ENCODE assay signal across 9 cellular contexts in the genomic region with DNA sequence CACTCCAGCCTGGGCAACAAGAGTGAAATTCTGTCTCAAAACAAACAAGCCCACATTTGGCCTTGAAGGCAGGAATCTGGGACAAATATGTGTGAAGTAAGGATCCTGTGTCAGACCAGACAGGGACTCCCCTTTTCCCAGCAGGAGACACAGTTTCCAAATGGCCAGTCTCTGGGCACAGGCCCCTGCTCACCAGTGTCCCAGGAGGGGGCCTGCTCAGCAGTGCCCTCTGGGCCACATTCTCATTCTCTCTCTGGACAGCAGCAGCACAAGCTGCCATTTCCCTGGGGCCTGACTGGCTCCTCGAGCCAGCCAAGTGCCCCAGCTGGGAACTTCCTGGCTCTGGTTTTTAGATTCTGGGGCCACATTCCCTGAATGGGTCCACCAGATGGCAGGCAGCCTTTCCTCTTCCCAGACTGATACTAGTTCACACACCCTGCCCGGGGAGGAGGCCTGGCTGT. TPM values are rescaled to one million over a fixed set of nuclear protein-coding genes. Genes with fewer than 3 reads are reported as not detected.
A peak's percentile ranks its signal among the peaks of the same experiment; 100 is the strongest.
DNase-seq lines count a peak whose midpoint lies in the region; ATAC-seq, FAIRE-seq and TF ChIP-seq lines count a peak whose summit lies in the region.
"Had no signal": no experiment of that assay in that cellular context is flagged by ENCODE, and none has a peak within 500 bp of the region (broad histone marks: within the 10 kb centered on the region; RNA-seq: fewer than 3 reads in every experiment).

No MANE protein-coding gene starts in this region.

- no peak overlapping the region for H3K23ac ChIP-seq in neuronal stem cell (ENCODE audit: low read depth, low read length, poor library complexity)

- H3K4me2 ChIP-seq in HCT116 (ENCODE audit: low read length) (no peak overlapping the region), neuronal stem cell (ENCODE audit: insufficient read depth, low read length, poor library complexity, severe bottlenecking) (no peak overlapping the region)

- H3K14ac ChIP-seq in neuronal stem cell (ENCODE audit: low read length): no peak overlapping the region

- TF ChIP-seq RAD21 in HCT116 (IDR thresholded peaks at IDR 0.05; ENCODE audit: low read depth): peak; percentile 34; the same call in 1 of the 2 replicates

- ATAC-seq in HCT116: peak; percentile 48
- ATAC-seq in HG03378 (IDR thresholded peaks at IDR 0.05; ENCODE audit: unreplicated experiment): no peak
- ATAC-seq: natural killer cell treated with Interleukin-12 subunit alpha and Interleukin-12 subunit beta and Interleukin-15 and Interleukin-18, amount 100 ng/mL, for 72 hours had no signal

- H3K4me3 ChIP-seq in HCT116 (replicated peaks in 1 of 2; ENCODE audit: low read depth in 1 of 2, low read length in 2 of 2) (no peak overlapping the region), bronchial epithelial cell (ENCODE audit: low read depth, low read length) (no peak overlapping the region), neuronal stem cell (ENCODE audit: low read length in 2 of 2) (no peak overlapping the region), prostate gland (no peak overlapping the region)

- no peak overlapping the region for H2AK5ac ChIP-seq in neuronal stem cell (ENCODE audit: low read depth, low read length)

- WGBS in neuronal stem cell (ENCODE audit: extremely low coverage in 2 of 2, insufficient read length in 2 of 2, insufficient replicate concordance in 1 of 2), 2 donors: no CpG with 5 or more reads among the region's 2 CpGs
- WGBS in prostate gland: 46% methylated on average over 2 of the region's 2 CpGs

- intact Hi-C loops in HCT116 (cut with micrococcal nuclease) (no loop called here), prostate gland (cut with DNase I) (no loop called here)

- H2BK120ac ChIP-seq in neuronal stem cell (ENCODE audit: low read depth, low read length): no peak overlapping the region

- DNase-seq in HCT116 (ENCODE audit: low read depth, low spot score) (no peak), bronchial epithelial cell (ENCODE audit: low read depth) (no peak), hippocampal formation (lab: John Stamatoyannopoulos, UW) (peak; percentile 37 to 42), superior temporal gyrus (ENCODE audit: extremely low spot score) (peak; percentile 54), neuronal stem cell (ENCODE audit: low spot score) (no peak), prostate gland (ENCODE audit: low spot score) (no peak), DMS153 treated with DMSO at 0.1 percent for 48 hours (lab: John Stamatoyannopoulos, UW; ENCODE audit: unreplicated experiment) (no peak)

- RAD21 ChIA-PET in HCT116 (lab: Charles Lee; ENCODE audit: low non-redundant PET in 1 of 2, low total read pairs in 2 of 2, uncharacterized antibody in 2 of 2, unreplicated experiment in 2 of 2): interaction anchor here in 1 of 2 experiments (1.2 kb wide), 1 partner anchor 30 kb away, joined by 4 read pairs; no protein-coding TSS in a partner anchor

- FAIRE-seq in bronchial epithelial cell (lab: Jason Lieb, UNC): no peak

- H3K79me2 ChIP-seq in HCT116 (ENCODE audit: insufficient read depth, low read length): no peaks in the 10 kb centered on the region

- no peak overlapping the region for H2BK5ac ChIP-seq in neuronal stem cell (ENCODE audit: low read length)

- CTCF ChIA-PET in HCT116 (lab: Charles Lee): interaction anchor here (0.5 to 5.1 kb wide), 3 partner anchors 19 to 162 kb away, joined by 3 to 41 read pairs (median 4); no protein-coding TSS in a partner anchor

- TF ChIP-seq CTCF in HCT116 (IDR thresholded peaks at IDR 0.05 in 2 of 3, conservative IDR thresholded peaks at IDR 0.05 in 1 of 3; ENCODE audit: borderline replicate concordance in 1 of 3, insufficient read depth in 1 of 3, low read depth in 2 of 3, low read length in 2 of 3) (no peak), bronchial epithelial cell (IDR thresholded peaks at IDR 0.05; ENCODE audit: insufficient read depth, low read length, severe bottlenecking) (peak; percentile 1), prostate gland (IDR thresholded peaks at IDR 0.05) (no peak)

- H3K27me3 ChIP-seq in HCT116 (ENCODE audit: insufficient read depth, low read length): no peaks in the 10 kb centered on the region
- no peaks in the 10 kb centered on the region for H3K27me3 ChIP-seq in bronchial epithelial cell (ENCODE audit: control insufficient read depth, insufficient read depth, low read length)
- H3K27me3 ChIP-seq in neuronal stem cell (ENCODE audit: control insufficient read depth in 3 of 3, insufficient read depth in 3 of 3, low read depth in 1 of 3, low read length in 3 of 3): no peaks in the 10 kb centered on the region
- no peaks in the 10 kb centered on the region for H3K27me3 ChIP-seq in prostate gland (replicated peaks; ENCODE audit: insufficient read depth)

- H3K4me1 ChIP-seq in HCT116 (ENCODE audit: control insufficient read depth in 1 of 2, insufficient read depth in 2 of 2, low read length in 2 of 2) (peaks cover 4 to 18% of the 10 kb centered on the region in 2 experiments), neuronal stem cell (ENCODE audit: control insufficient read depth in 2 of 2, insufficient read depth in 1 of 2, low read depth in 1 of 2, low read length in 2 of 2) (peaks cover 3 to 10% of the 10 kb centered on the region in 2 donors), prostate gland (replicated peaks) (no peaks in the 10 kb centered on the region)

- H3K9me3 ChIP-seq in HCT116 (ENCODE audit: control insufficient read depth in 1 of 2, insufficient read depth in 1 of 2, low read depth in 1 of 2, low read length in 2 of 2) (no peaks in the 10 kb centered on the region), neuronal stem cell (replicated peaks in 1 of 2; ENCODE audit: control insufficient read depth in 2 of 2, insufficient read depth in 1 of 2, low read depth in 1 of 2, low read length in 2 of 2) (no peaks in the 10 kb centered on the region), prostate gland (no peaks in the 10 kb centered on the region)

- H3K79me1 ChIP-seq in neuronal stem cell (ENCODE audit: low read depth, low read length): peaks cover 4% of the 10 kb centered on the region

- H2BK15ac ChIP-seq in neuronal stem cell (ENCODE audit: low read length): no peak overlapping the region

- TF ChIP-seq POLR2A in HCT116 (IDR thresholded peaks at IDR 0.05; ENCODE audit: borderline replicate concordance, extremely low read depth, insufficient read depth, insufficient read length) (no peak), prostate gland (IDR thresholded peaks at IDR 0.05) (no peak)

- H3K18ac ChIP-seq in neuronal stem cell (ENCODE audit: low read length): no peak overlapping the region

- POLR2A ChIA-PET in HCT116 (lab: Charles Lee): interaction anchor here (1.7 kb wide), 1 partner anchor 13 kb away, joined by 4 read pairs; no protein-coding TSS in a partner anchor

- no peak overlapping the region for H4K91ac ChIP-seq in neuronal stem cell (ENCODE audit: low read depth, low read length, poor library complexity)

- BruUV-seq in HCT116 (replicated peaks; lab: Mats Ljungman, UMichigan): no TSS peak

- H3K9ac ChIP-seq in HCT116 (ENCODE audit: low read length) (no peak overlapping the region), neuronal stem cell (ENCODE audit: low read depth, low read length, poor library complexity) (no peak overlapping the region)

- no peak overlapping the region for H3K4ac ChIP-seq in neuronal stem cell (ENCODE audit: low read length)

- H2AFZ ChIP-seq in HCT116 (ENCODE audit: low read depth, low read length, poor library complexity, severe bottlenecking): no peak overlapping the region
- H2AFZ ChIP-seq in neuronal stem cell (ENCODE audit: low read length): no peak overlapping the region

- H3K36me3 ChIP-seq in HCT116 (ENCODE audit: control insufficient read depth in 1 of 2, insufficient read depth in 2 of 2, low read length in 2 of 2): no peaks in the 10 kb centered on the region; a peak in 1 of 4 replicates
- peaks cover 5% of the 10 kb centered on the region for H3K36me3 ChIP-seq in bronchial epithelial cell (ENCODE audit: control insufficient read depth, insufficient read depth, low read length)
- H3K36me3 ChIP-seq in neuronal stem cell (replicated peaks in 1 of 2; ENCODE audit: control insufficient read depth in 2 of 2, insufficient read depth in 2 of 2, low read length in 2 of 2): peaks cover 10 to 40% of the 10 kb centered on the region in 2 donors
- no peaks in the 10 kb centered on the region for H3K36me3 ChIP-seq in prostate gland

- H3K27ac ChIP-seq in HCT116 (ENCODE audit: low read depth, low read length) (0 out of 2 replicates have a peak overlapping the region, but pooled peaks have one; percentile 39), neuronal stem cell (replicated peaks; ENCODE audit: low read length) (no peak overlapping the region), prostate gland (no peak overlapping the region)

- H4K8ac ChIP-seq in neuronal stem cell (ENCODE audit: low read depth, low read length): no peak overlapping the region

- H4K20me1 ChIP-seq in HCT116 (ENCODE audit: insufficient read depth): no peaks in the 10 kb centered on the region

- H2BK12ac ChIP-seq in neuronal stem cell (ENCODE audit: low read length): no peak overlapping the region

- no peaks in the 10 kb centered on the region for H3K9me2 ChIP-seq in HCT116 (ENCODE audit: insufficient read depth)

TF ChIP-seq in HCT116, 20 proteins besides CTCF, POLR2A, EP300 and RAD21:
- TF ChIP-seq ZFX (IDR thresholded peaks at IDR 0.05) (no peak), JUND (IDR thresholded peaks at IDR 0.05) (no peak), SP1 (IDR thresholded peaks at IDR 0.05; ENCODE audit: low read depth) (no peak)

RNA-seq across cellular contexts. Expression of gene MNT, which starts 11.7 kb away (rescaled TPM):
- total RNA-seq in HCT116 (2021; ENCODE audit: unreplicated experiment) (37.0 TPM), bronchial epithelial cell (4.5 and 5.0 TPM in 2 replicates), prostate gland (10 to 100 TPM; 14.8 to 32.0 TPM)
- polyA plus RNA-seq in HCT116 (2012): 19.2 and 23.8 TPM in 2 replicates
- polyA plus RNA-seq in neuronal stem cell (2013, experiment 1 of 2): 14.3 TPM
- 15.1 TPM for polyA plus RNA-seq in neuronal stem cell (2013, experiment 2 of 2)

Comparison
In these comparisons a context has a peak if more than half of its experiments do, and no peak if none do; other contexts are left out.
1. DNase-seq: peak in hippocampal formation (2 of 2) and superior temporal gyrus (single experiment); none in HCT116 (single experiment), bronchial epithelial cell (single experiment), neuronal stem cell (single experiment), prostate gland (single experiment) and DMS153 treated with DMSO at 0.1 percent for 48 hours (single experiment).